Comparison of ENCODE assay signal across 12 cellular contexts in genomic region chr1:173050865-173051264, GRCh38. TPM values are rescaled to one million over a fixed set of nuclear protein-coding genes. Genes with fewer than 3 reads are reported as not detected.
DNase-seq lines count a peak whose midpoint lies in the region; ATAC-seq and TF ChIP-seq lines count a peak whose summit lies in the region.
"Had no signal": no experiment of that assay in that cellular context is flagged by ENCODE, and none has a peak within 500 bp of the region (broad histone marks: within the 10 kb centered on the region; RNA-seq: fewer than 3 reads in every experiment).

Gene TNFSF18 (minus strand): TSS chr1:173050941. CDS start chr1:173050896, 45 bp downstream.

- peak; percentile 89 for DNase-seq in Caki2 (ENCODE audit: low read depth)
- DNase-seq in NCI-H2171 (lab: John Stamatoyannopoulos, UW): peak; percentile 68
- DNase-seq in epithelial cell of esophagus (ENCODE audit: low read depth): peak; percentile 69
- DNase-seq in medulla oblongata (ENCODE audit: extremely low spot score): peak; percentile 33
- DNase-seq in NCI-H146 (lab: John Stamatoyannopoulos, UW): no peak
- DNase-seq in esophagus muscularis mucosa (ENCODE audit: extremely low spot score): no peak
- DNase-seq: activated T-cell treated with anti-CD3 and anti-CD28 coated beads, Interleukin-2, amount 50 U/mL, for 4 hours; C1 segment of cervical spinal cord; spleen; T-helper 9 cell had no signal

- H3K4me3 ChIP-seq in epithelial cell of esophagus (ENCODE audit: low read length) (no peak within 1 kb of the TSS), esophagus muscularis mucosa (no peak within 1 kb of the TSS)
- H3K4me3 ChIP-seq: spleen had no signal

- no peaks in the 10 kb centered on the region for H3K36me3 ChIP-seq in esophagus muscularis mucosa
- H3K36me3 ChIP-seq: spleen had no signal

- intact Hi-C loops in esophagus muscularis mucosa (cut with DNase I): no loop called here

- TF ChIP-seq CTCF in epithelial cell of esophagus (IDR thresholded peaks at IDR 0.05; ENCODE audit: insufficient read depth, low read depth, low read length, missing control alignments) (no peak), esophagus muscularis mucosa (IDR thresholded peaks at IDR 0.05) (no peak)

- no peak for TF ChIP-seq EP300 in esophagus muscularis mucosa (IDR thresholded peaks at IDR 0.05)

- ATAC-seq in GM18498 (IDR thresholded peaks at IDR 0.05; ENCODE audit: unreplicated experiment): no peak
- ATAC-seq in HG03135 (IDR thresholded peaks at IDR 0.05; ENCODE audit: unreplicated experiment): no peak
- ATAC-seq: activated T-cell treated with anti-CD3 and anti-CD28 coated beads, Interleukin-2, amount 50 U/mL, for 4 hours had no signal

- H3K27ac ChIP-seq in esophagus muscularis mucosa (replicated peaks in 1 of 4): peak within 1 kb of the TSS in 1 of 4 donors; percentile 20
- H3K27ac ChIP-seq: spleen had no signal

- no peaks in the 10 kb centered on the region for H3K27me3 ChIP-seq in esophagus muscularis mucosa
- H3K27me3 ChIP-seq: spleen had no signal

- 16% methylated on average over 4 of the region's 4 CpGs for WGBS in esophagus muscularis mucosa

- H3K9me3 ChIP-seq in esophagus muscularis mucosa: no peaks in the 10 kb centered on the region
- H3K9me3 ChIP-seq: spleen had no signal

- peaks cover 0 to 28% (median 24%) of the 10 kb centered on the region in 4 donors for H3K4me1 ChIP-seq in esophagus muscularis mucosa

- in situ Hi-C loops in Caki2 (cut with HindIII; ENCODE audit: low pct_unique_long_range_greater_than_20kb, low sequenced_read_pairs): no loop called here

- no peak for TF ChIP-seq POLR2A in esophagus muscularis mucosa (IDR thresholded peaks at IDR 0.05; ENCODE audit: low read depth)

RNA-seq across cellular contexts. Expression of gene TNFSF18, which starts in this region (rescaled TPM):
- 0.23 and 0.57 TPM in 2 replicates for total RNA-seq in Caki2 (2014; rRNA removed; shearing (Covaris generic); ENCODE audit: low replicate concordance)
- under 1 TPM in 2 of 4 donors, not detected in 2; 0.17 to 0.42 TPM for total RNA-seq in esophagus muscularis mucosa
- total RNA-seq: activated T-cell treated with anti-CD3 and anti-CD28 coated beads, Interleukin-2, amount 50 U/mL, for 4 hours had no signal

Comparison
In these comparisons a context has a peak if more than half of its experiments do, and no peak if none do; other contexts are left out.
1. Peak in DNase-seq in Caki2; RNA of the gene not detected or under 1 TPM.
2. DNase-seq: peak in NCI-H2171 (single experiment), epithelial cell of esophagus (single experiment) and medulla oblongata (single experiment); none in NCI-H146 (single experiment) and esophagus muscularis mucosa (single experiment).